ENCODE assay signal across 8 cellular contexts in the genomic region with DNA sequence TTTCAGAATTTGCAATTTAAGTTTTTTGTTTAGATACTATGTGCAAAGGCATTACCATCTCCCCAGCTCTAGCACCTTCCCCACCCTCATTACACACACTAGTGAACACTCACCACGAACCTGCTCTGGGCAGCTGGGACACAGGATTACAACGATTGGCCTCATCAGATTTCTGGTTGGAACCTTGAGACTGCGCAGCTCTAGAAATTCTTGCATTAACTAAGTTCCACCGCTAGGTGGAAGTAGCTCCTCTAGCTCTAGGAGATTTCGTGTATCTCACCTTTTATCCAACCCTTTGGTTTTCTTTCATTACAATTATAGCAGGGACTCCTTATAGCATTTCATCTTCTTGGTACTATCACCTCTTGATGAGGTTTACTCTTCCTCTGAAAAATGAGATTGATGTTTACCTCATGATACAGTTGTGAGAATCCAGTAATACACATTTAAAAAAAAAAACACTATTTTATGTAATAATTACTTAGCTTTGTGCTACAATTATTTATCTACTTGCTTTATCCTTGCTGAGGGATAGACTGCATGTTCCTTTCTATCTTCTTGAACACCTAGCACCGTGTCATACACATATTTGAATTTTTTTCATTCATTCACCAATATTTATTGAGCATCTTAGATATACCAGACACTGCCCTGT. TPM values are rescaled to one million over a fixed set of nuclear protein-coding genes. Genes with fewer than 3 reads are reported as not detected.
DNase-seq lines count a peak whose midpoint lies in the region; ATAC-seq and TF ChIP-seq lines count a peak whose summit lies in the region.

No MANE protein-coding gene starts in this region.

- POLR2A ChIA-PET in activated CD8-positive, alpha-beta T cell treated with anti-CD3 and anti-CD28 coated beads, Interleukin-2, amount 10 ng/mL, durations not matched to agents 7 days and 5 days (lab: Charles Lee), result no interaction called here

- H3K27ac ChIP-seq in sigmoid colon, result no peak overlapping the region

- peak; percentile 71 for DNase-seq in G401 (ENCODE audit: low spot score)
- peak; percentile 58 for DNase-seq in NCI-H226
- DNase-seq in activated CD8-positive, alpha-beta T cell treated with anti-CD3 and anti-CD28 coated beads, Interleukin-2, amount 10 ng/mL, durations not matched to agents 7 days and 5 days, result peak; percentile 25
- DNase-seq in left cardiac atrium, result no peak
- peak; percentile 63 for DNase-seq in sigmoid colon
- no peak for DNase-seq in GOT3 (lab: John Stamatoyannopoulos, UW)

- no peak for TF ChIP-seq POLR2A in sigmoid colon (IDR thresholded peaks at IDR 0.05)

- H3K9me3 Mint-ChIP-seq in activated CD8-positive, alpha-beta T cell treated with anti-CD3 and anti-CD28 coated beads, Interleukin-2, amount 10 ng/mL, durations not matched to agents 7 days and 5 days (ENCODE audit: insufficient read depth), result no peaks in the 10 kb centered on the region

- CTCF ChIA-PET in activated CD8-positive, alpha-beta T cell treated with anti-CD3 and anti-CD28 coated beads, Interleukin-2, amount 10 ng/mL, durations not matched to agents 7 days and 5 days (lab: Charles Lee), result interaction anchor here (0.9 to 5.1 kb wide), 21 partner anchors 8 to 449 kb away, joined by 3 to 30 read pairs (median 4); no protein-coding TSS in a partner anchor

- ATAC-seq in GM19463 (IDR thresholded peaks at IDR 0.05; ENCODE audit: unreplicated experiment) (peak; percentile 94), HG03378 (IDR thresholded peaks at IDR 0.05; ENCODE audit: unreplicated experiment) (peak; percentile 97), left cardiac atrium (peak; percentile 78 to 83)
- ATAC-seq in activated CD8-positive, alpha-beta T cell treated with anti-CD3 and anti-CD28 coated beads, Interleukin-2, amount 10 ng/mL, durations not matched to agents 7 days and 5 days, result peak; percentile 87

- no peaks in the 10 kb centered on the region for H3K9me3 ChIP-seq in sigmoid colon

- no peak for TF ChIP-seq EP300 in sigmoid colon (IDR thresholded peaks at IDR 0.05)

- H3K27me3 ChIP-seq in sigmoid colon, result no peaks in the 10 kb centered on the region

- intact Hi-C loops in left cardiac atrium (cut with DNase I), result loop anchor here (5.0 to 10.0 kb wide), 2 partner anchors 127 to 405 kb away; no protein-coding TSS in a partner anchor
- intact Hi-C loops in sigmoid colon (cut with DNase I), result loop anchor here (1.0 to 2.0 kb wide), 2 partner anchors 125 to 138 kb away; no protein-coding TSS in a partner anchor

- no peak overlapping the region for H3K4me3 ChIP-seq in sigmoid colon

- H3K36me3 Mint-ChIP-seq in activated CD8-positive, alpha-beta T cell treated with anti-CD3 and anti-CD28 coated beads, Interleukin-2, amount 10 ng/mL, durations not matched to agents 7 days and 5 days (ENCODE audit: low read depth), result no peaks in the 10 kb centered on the region

- peaks cover 0 to 24% (median 1%) of the 10 kb centered on the region in 4 donors for H3K36me3 ChIP-seq in sigmoid colon

- H3K4me1 ChIP-seq in sigmoid colon, result peaks cover 0 to 15% (median 7%) of the 10 kb centered on the region in 4 donors

- in situ Hi-C loops in G401 (cut with HindIII; ENCODE audit: low sequenced_read_pairs), result no loop called here

- no peak overlapping the region for H3K4me3 Mint-ChIP-seq in activated CD8-positive, alpha-beta T cell treated with anti-CD3 and anti-CD28 coated beads, Interleukin-2, amount 10 ng/mL, durations not matched to agents 7 days and 5 days

- no peaks in the 10 kb centered on the region for H3K4me1 Mint-ChIP-seq in activated CD8-positive, alpha-beta T cell treated with anti-CD3 and anti-CD28 coated beads, Interleukin-2, amount 10 ng/mL, durations not matched to agents 7 days and 5 days (ENCODE audit: low read depth)

- TF ChIP-seq CTCF in sigmoid colon (IDR thresholded peaks at IDR 0.05), result peak; percentile 26 to 76 (median 67)

- no peak overlapping the region for H3K27ac Mint-ChIP-seq in activated CD8-positive, alpha-beta T cell treated with anti-CD3 and anti-CD28 coated beads, Interleukin-2, amount 10 ng/mL, durations not matched to agents 7 days and 5 days

- peaks cover 4% of the 10 kb centered on the region for H3K27me3 Mint-ChIP-seq in activated CD8-positive, alpha-beta T cell treated with anti-CD3 and anti-CD28 coated beads, Interleukin-2, amount 10 ng/mL, durations not matched to agents 7 days and 5 days (ENCODE audit: low read depth)

- WGBS in sigmoid colon, 2 donors, result 4 to 10% methylated on average over 6 of the region's 6 CpGs

RNA-seq across cellular contexts. Expression of a gene that starts 28.7 kb away (rescaled TPM):
- 0.17 TPM in 1 of 2 replicates, not detected in the other for total RNA-seq in G401 (2014; rRNA removed; shearing (Covaris generic))
- under 1 TPM in 1 of 2 experiments, not detected in 1; 0.40 TPM for total RNA-seq in activated CD8-positive, alpha-beta T cell treated with anti-CD3 and anti-CD28 coated beads, Interleukin-2, amount 10 ng/mL, durations not matched to agents 7 days and 5 days
- 10 to 100 TPM; 35.7 to 39.0 TPM for total RNA-seq in left cardiac atrium
- total RNA-seq in sigmoid colon, result 10 to 100 TPM; 63.3 to 79.9 (median 75.5) TPM
- polyA plus RNA-seq in sigmoid colon, result 10 to 100 TPM; 13.6 to 36.7 (median 22.2) TPM

Comparison
In these comparisons a context has a peak if more than half of its experiments do, and no peak if none do; other contexts are left out.
1. DNase-seq: peak in G401 (single experiment), NCI-H226 (single experiment), activated CD8-positive, alpha-beta T cell treated with anti-CD3 and anti-CD28 coated beads, Interleukin-2, amount 10 ng/mL, durations not matched to agents 7 days and 5 days (single experiment) and sigmoid colon (single experiment); none in left cardiac atrium (single experiment) and GOT3 (single experiment).
2. RNA of a gene that starts 28.7 kb away (total RNA-seq): 63.3 to 79.9 TPM in sigmoid colon and 35.7 to 39.0 TPM in left cardiac atrium; 0.40 TPM in activated CD8-positive, alpha-beta T cell treated with anti-CD3 and anti-CD28 coated beads, Interleukin-2, amount 10 ng/mL, durations not matched to agents 7 days and 5 days and 0.17 TPM in G401; every median in the first group is over 10 times any median in the second.
3. Peak in every context shown above with its lines, with median percentiles within 50 percentile points of each other: ATAC-seq.